ENCODE assay signal across 8 cellular contexts in genomic region chr21:45596704-45597318, GRCh38. TPM values are rescaled to one million over a fixed set of nuclear protein-coding genes. Genes with fewer than 3 reads are reported as not detected.
DNase-seq lines count a peak whose midpoint lies in the region; ATAC-seq and TF ChIP-seq lines count a peak whose summit lies in the region.

No MANE protein-coding gene starts in this region.

- H3K27me3 Mint-ChIP-seq in Calu3 (ENCODE audit: unreplicated experiment), result peaks cover 47% of the 10 kb centered on the region

- H3K27ac ChIP-seq in SJSA1 (no peak overlapping the region), psoas muscle (no peak overlapping the region)

- 33 to 36% (median 36%) methylated on average over 16 of the region's 16 CpGs for WGBS in psoas muscle, 3 donors

- H3K27ac Mint-ChIP-seq in Calu3 (ENCODE audit: unreplicated experiment), result no peak overlapping the region

- H3K9me3 ChIP-seq in SJSA1 (replicated peaks), result no peaks in the 10 kb centered on the region
- H3K9me3 ChIP-seq in psoas muscle, result no peaks in the 10 kb centered on the region

- peaks cover 4% of the 10 kb centered on the region for H3K9me3 Mint-ChIP-seq in Calu3 (ENCODE audit: low read depth, unreplicated experiment)

- BruUV-seq in Calu3 (replicated peaks; lab: Mats Ljungman, UMichigan), result no TSS peak

- H3K4me1 ChIP-seq in SJSA1 (replicated peaks) (no peaks in the 10 kb centered on the region), psoas muscle (no peaks in the 10 kb centered on the region)

- DNase-seq in Calu3 (peak; percentile 74), HPDE6-E6E7 (ENCODE audit: extremely low spot score) (peak; percentile 47), SJSA1 (ENCODE audit: low read depth in 1 of 2, low spot score in 2 of 2) (peak; percentile 57 to 75), Right ventricle myocardium superior (peak; percentile 84), psoas muscle (peak; percentile 69 to 75), cortex of kidney (lab: John Stamatoyannopoulos, UW) (no peak)
- peak; percentile 66 to 86 (median 80) for DNase-seq in activated naive CD4-positive, alpha-beta T cell (lab: John Stamatoyannopoulos, UW)

- H3K27me3 ChIP-seq in SJSA1 (replicated peaks) (no peaks in the 10 kb centered on the region), psoas muscle (ENCODE audit: insufficient read depth in 3 of 3, low read length in 2 of 3) (peaks cover 0 to 34% (median 9%) of the 10 kb centered on the region in 3 donors)

- no peak overlapping the region for H3K4me3 Mint-ChIP-seq in Calu3 (ENCODE audit: low read depth, unreplicated experiment)

- intact Hi-C loops in Calu3 (cut with micrococcal nuclease; ENCODE audit: unreplicated experiment) (loop anchor here (2.0 to 5.0 kb wide), 2 partner anchors 42 to 455 kb away; no protein-coding TSS in a partner anchor), Right ventricle myocardium superior (cut with DNase I) (no loop called here), psoas muscle (cut with DNase I) (loop anchor here in 1 of 2 donors (1.0 to 2.0 kb wide), 2 partner anchors 41 to 222 kb away; no protein-coding TSS in a partner anchor)

- CTCF ChIA-PET in Calu3 (lab: Charles Lee), result interaction anchor here (0.6 to 2.1 kb wide), 2 partner anchors 456 to 656 kb away, joined by 3 to 6 read pairs; no protein-coding TSS in a partner anchor

- H3K4me3 ChIP-seq in SJSA1 (no peak overlapping the region), psoas muscle (no peak overlapping the region)

- no peaks in the 10 kb centered on the region for H3K4me1 Mint-ChIP-seq in Calu3 (ENCODE audit: low read depth, unreplicated experiment)

- H3K36me3 ChIP-seq in SJSA1 (no peaks in the 10 kb centered on the region), psoas muscle (ENCODE audit: insufficient read depth in 1 of 2, low read depth in 1 of 2) (no peaks in the 10 kb centered on the region)

- peak; percentile 92 for ATAC-seq in Right ventricle myocardium superior (ENCODE audit: poor library complexity)
- ATAC-seq in psoas muscle, result peak in 3 of 4 donors; percentile 63 to 76 (median 68)
- ATAC-seq in GM21723 (IDR thresholded peaks at IDR 0.05; ENCODE audit: unreplicated experiment), result no peak

- H3K36me3 Mint-ChIP-seq in Calu3 (ENCODE audit: insufficient read depth, unreplicated experiment), result no peaks in the 10 kb centered on the region

- peak; percentile 69 for TF ChIP-seq CTCF in Calu3 (IDR thresholded peaks at IDR 0.05; ENCODE audit: unreplicated experiment)
- TF ChIP-seq CTCF in psoas muscle (IDR thresholded peaks at IDR 0.05), result peak; percentile 56

RNA-seq across cellular contexts. Expression of gene PCBP3, which starts 46.7 kb away (rescaled TPM):
- 0.78 and 1.4 TPM in 2 replicates for total RNA-seq in Calu3 (2022)
- total RNA-seq in SJSA1 (2014; rRNA removed; shearing (Covaris generic)), result 15.2 and 29.4 TPM in 2 replicates
- 2.0 TPM for total RNA-seq in Right ventricle myocardium superior
- under 1 TPM; 0.18 to 0.91 (median 0.48) TPM for total RNA-seq in psoas muscle
- polyA plus RNA-seq in psoas muscle, result under 1 TPM in 2 of 3 donors, not detected in 1; 0.10 to 0.36 TPM

RNA-seq across cellular contexts. Expression of gene SLC19A1, which starts 54.6 kb away (rescaled TPM):
- 21.4 and 25.5 TPM in 2 replicates for total RNA-seq in Calu3 (2022)
- 12.7 and 18.0 TPM in 2 replicates for total RNA-seq in SJSA1 (2014; rRNA removed; shearing (Covaris generic))
- 6.9 TPM for total RNA-seq in Right ventricle myocardium superior
- 1 to 10 TPM; 1.4 to 2.8 (median 1.9) TPM for total RNA-seq in psoas muscle
- polyA plus RNA-seq in psoas muscle, result 1 to 10 TPM; 2.3 to 3.8 (median 3.1) TPM
